9 cellular contexts compared by ENCODE assay signal in the genomic region with DNA sequence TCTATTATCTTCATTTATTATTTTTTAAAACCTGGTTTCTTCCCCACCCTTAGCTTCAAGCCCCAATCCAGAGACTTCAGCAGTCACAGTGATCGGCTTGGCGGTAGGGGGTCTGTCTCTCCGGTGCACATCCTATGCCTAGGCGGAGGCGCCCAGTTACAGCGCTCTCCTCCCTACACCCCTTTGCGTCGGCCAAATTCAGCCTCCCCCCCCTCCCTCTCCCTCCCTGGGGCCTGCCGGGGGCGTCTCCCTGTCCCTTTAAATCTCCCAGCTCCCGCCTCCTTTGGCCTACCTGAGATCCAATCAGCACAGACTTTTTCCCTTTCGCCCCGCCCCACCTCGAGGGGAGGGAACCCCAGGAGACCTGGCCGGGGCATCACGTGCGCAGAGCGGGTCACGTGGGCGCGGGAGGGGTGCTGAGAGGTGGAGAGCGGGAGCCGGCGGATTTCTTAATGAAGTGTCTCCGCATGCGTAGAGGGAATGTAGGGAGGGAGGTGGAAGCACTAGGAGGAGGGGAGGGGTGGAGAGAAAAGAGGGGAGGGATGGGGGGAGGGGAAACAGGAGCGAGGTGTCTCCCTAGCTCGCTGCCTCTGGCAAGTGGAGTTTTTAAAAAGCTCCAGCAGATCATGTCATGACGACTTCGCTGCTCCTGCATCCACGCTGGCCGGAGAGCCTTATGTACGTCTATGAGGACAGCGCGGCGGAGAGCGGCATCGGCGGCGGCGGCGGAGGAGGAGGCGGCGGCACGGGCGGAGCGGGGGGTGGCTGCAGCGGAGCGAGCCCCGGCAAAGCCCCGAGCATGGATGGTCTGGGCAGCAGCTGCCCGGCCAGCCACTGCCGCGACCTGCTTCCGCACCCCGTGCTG. TPM values are rescaled to one million over a fixed set of nuclear protein-coding genes. Genes with fewer than 3 reads are reported as not detected.
A peak's percentile ranks its signal among the peaks of the same experiment; 100 is the strongest.
DNase-seq lines count a peak whose midpoint lies in the region; ATAC-seq lines count a peak whose summit lies in the region.
"Had no signal": no experiment of that assay in that cellular context is flagged by ENCODE, and none has a peak within 500 bp of the region (broad histone marks: within the 10 kb centered on the region; RNA-seq: fewer than 3 reads in every experiment).

A gene with protein sequence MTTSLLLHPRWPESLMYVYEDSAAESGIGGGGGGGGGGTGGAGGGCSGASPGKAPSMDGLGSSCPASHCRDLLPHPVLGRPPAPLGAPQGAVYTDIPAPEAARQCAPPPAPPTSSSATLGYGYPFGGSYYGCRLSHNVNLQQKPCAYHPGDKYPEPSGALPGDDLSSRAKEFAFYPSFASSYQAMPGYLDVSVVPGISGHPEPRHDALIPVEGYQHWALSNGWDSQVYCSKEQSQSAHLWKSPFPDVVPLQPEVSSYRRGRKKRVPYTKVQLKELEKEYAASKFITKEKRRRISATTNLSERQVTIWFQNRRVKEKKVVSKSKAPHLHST (plus strand): TSS at position 556 of the 865 bp plus-strand sequence. CDS start 76 bp downstream, at position 632.

- H3K4me1 Mint-ChIP-seq in activated CD8-positive, alpha-beta T cell treated with anti-CD3 and anti-CD28 coated beads, Interleukin-2, amount 10 ng/mL, durations not matched to agents 7 days and 5 days (ENCODE audit: low read depth): peaks cover 3% of the 10 kb centered on the region
- H3K4me1 Mint-ChIP-seq: neural crest cell had no signal

- POLR2A ChIA-PET in activated CD8-positive, alpha-beta T cell treated with anti-CD3 and anti-CD28 coated beads, Interleukin-2, amount 10 ng/mL, durations not matched to agents 7 days and 5 days (lab: Charles Lee): no interaction called here

- no peak within 1 kb of the TSS for H3K4me3 Mint-ChIP-seq in activated CD8-positive, alpha-beta T cell treated with anti-CD3 and anti-CD28 coated beads, Interleukin-2, amount 10 ng/mL, durations not matched to agents 7 days and 5 days
- H3K4me3 Mint-ChIP-seq: neural crest cell had no signal

- peak within 1 kb of the TSS; percentile 15 for H3K4me3 ChIP-seq in iPS-18c (ENCODE audit: insufficient read depth, low read depth, low read length)

- H3K27me3 Mint-ChIP-seq in activated CD8-positive, alpha-beta T cell treated with anti-CD3 and anti-CD28 coated beads, Interleukin-2, amount 10 ng/mL, durations not matched to agents 7 days and 5 days (ENCODE audit: low read depth): peaks cover 83% of the 10 kb centered on the region

- peaks cover 6% of the 10 kb centered on the region for H3K36me3 Mint-ChIP-seq in activated CD8-positive, alpha-beta T cell treated with anti-CD3 and anti-CD28 coated beads, Interleukin-2, amount 10 ng/mL, durations not matched to agents 7 days and 5 days (ENCODE audit: low read depth)

- peak within 1 kb of the TSS; percentile 60 for H3K27ac Mint-ChIP-seq in activated CD8-positive, alpha-beta T cell treated with anti-CD3 and anti-CD28 coated beads, Interleukin-2, amount 10 ng/mL, durations not matched to agents 7 days and 5 days

- peaks cover 4% of the 10 kb centered on the region for H3K9me3 Mint-ChIP-seq in activated CD8-positive, alpha-beta T cell treated with anti-CD3 and anti-CD28 coated beads, Interleukin-2, amount 10 ng/mL, durations not matched to agents 7 days and 5 days (ENCODE audit: insufficient read depth)
- H3K9me3 Mint-ChIP-seq: neural crest cell had no signal

- no peak for ATAC-seq in activated CD8-positive, alpha-beta T cell treated with anti-CD3 and anti-CD28 coated beads, Interleukin-2, amount 10 ng/mL, durations not matched to agents 7 days and 5 days
- no peak for ATAC-seq in GM21447 (IDR thresholded peaks at IDR 0.05; ENCODE audit: unreplicated experiment)

- CTCF ChIA-PET in activated CD8-positive, alpha-beta T cell treated with anti-CD3 and anti-CD28 coated beads, Interleukin-2, amount 10 ng/mL, durations not matched to agents 7 days and 5 days (lab: Charles Lee): interaction anchor here (1.5 kb wide), 1 partner anchor 94 kb away, joined by 4 read pairs; no protein-coding TSS in a partner anchor

- DNase-seq in GM03348 (ENCODE audit: low spot score) (peak; percentile 71), NCI-H1105 treated with DMSO at 0.1 percent for 48 hours (lab: John Stamatoyannopoulos, UW) (peak; percentile 93), activated gamma-delta T cell treated with Interleukin-2 at 50 U/mL for 16 hours (no peak), Kasumi-1 (lab: John Stamatoyannopoulos, UW) (no peak)
- no peak for DNase-seq in activated CD8-positive, alpha-beta T cell treated with anti-CD3 and anti-CD28 coated beads, Interleukin-2, amount 10 ng/mL, durations not matched to agents 7 days and 5 days
- peak; percentile 10 for DNase-seq in stimulated activated CD8-positive, alpha-beta memory T cell treated with anti-CD3 and anti-CD28 coated beads, Interleukin-12 subunit alpha, Interleukin-12 subunit beta, amount 100 ng/mL, for 4 hours (ENCODE audit: low read depth)

- peaks cover 3% of the 10 kb centered on the region for H3K9me3 ChIP-seq in iPS-18c (ENCODE audit: control insufficient read depth, insufficient read depth, low read length)

RNA-seq across cellular contexts. Expression of the gene that starts here (rescaled TPM):
- not detected for total RNA-seq in activated CD8-positive, alpha-beta T cell treated with anti-CD3 and anti-CD28 coated beads, Interleukin-2, amount 10 ng/mL, durations not matched to agents 7 days and 5 days
- total RNA-seq: neural crest cell had no signal

Comparison
In these comparisons a context has a peak if more than half of its experiments do, and no peak if none do; other contexts are left out.
1. DNase-seq: peak in GM03348 (single experiment), NCI-H1105 treated with DMSO at 0.1 percent for 48 hours (single experiment) and stimulated activated CD8-positive, alpha-beta memory T cell treated with anti-CD3 and anti-CD28 coated beads, Interleukin-12 subunit alpha, Interleukin-12 subunit beta, amount 100 ng/mL, for 4 hours (single experiment); none in activated CD8-positive, alpha-beta T cell treated with anti-CD3 and anti-CD28 coated beads, Interleukin-2, amount 10 ng/mL, durations not matched to agents 7 days and 5 days (single experiment), activated gamma-delta T cell treated with Interleukin-2 at 50 U/mL for 16 hours (single experiment) and Kasumi-1 (0 of 2).